24 cellular contexts compared by ENCODE assay signal in the genomic region with DNA sequence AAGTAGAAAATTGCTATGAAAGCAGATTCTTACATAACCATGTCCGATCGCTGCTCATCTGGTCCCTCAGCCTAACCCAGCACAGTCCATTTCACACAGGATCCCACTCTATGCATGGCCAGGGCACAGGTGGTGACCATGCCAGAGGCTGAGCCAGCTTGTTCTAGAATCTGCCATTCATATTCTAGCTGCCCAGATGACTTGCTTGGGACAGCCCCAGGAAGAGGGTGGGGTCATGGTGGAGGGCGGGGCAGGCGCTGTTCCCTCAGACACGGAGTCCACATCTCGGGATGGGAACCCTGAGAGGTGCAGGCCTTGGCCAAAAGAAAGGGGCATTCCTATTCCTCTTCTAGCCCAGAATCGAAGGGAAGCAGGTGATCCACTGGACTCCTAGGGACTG.
DNase-seq lines count a peak whose midpoint lies in the region; ATAC-seq and TF ChIP-seq lines count a peak whose summit lies in the region.
"Had no signal": no experiment of that assay in that cellular context is flagged by ENCODE, and none has a peak within 500 bp of the region (broad histone marks: within the 10 kb centered on the region; RNA-seq: fewer than 3 reads in every experiment).

No MANE protein-coding gene starts in this region.

- H3K23ac ChIP-seq in neuronal stem cell (ENCODE audit: low read depth, low read length, poor library complexity), result no peak overlapping the region

- no peak overlapping the region for H2BK5ac ChIP-seq in neuronal stem cell (ENCODE audit: low read length)

- H3K4me2 ChIP-seq in neuronal stem cell (ENCODE audit: insufficient read depth, low read length, poor library complexity, severe bottlenecking), result no peak overlapping the region
- H3K4me2 ChIP-seq: BLaER1 had no signal

- no peak overlapping the region for H2BK120ac ChIP-seq in neuronal stem cell (ENCODE audit: low read depth, low read length)

- intact Hi-C loops in vagina (cut with DNase I), result no loop called here

- H3K4me3 ChIP-seq in neuronal stem cell (ENCODE audit: low read length in 2 of 2) (no peak overlapping the region), vagina (no peak overlapping the region)
- H3K4me3 ChIP-seq: BLaER1, GM12878 had no signal

- H3K79me1 ChIP-seq in neuronal stem cell (ENCODE audit: low read depth, low read length), result no peaks in the 10 kb centered on the region

- H4K91ac ChIP-seq in neuronal stem cell (ENCODE audit: low read depth, low read length, poor library complexity), result no peak overlapping the region

- H3K4me1 ChIP-seq in neuronal stem cell (ENCODE audit: control insufficient read depth in 2 of 2, insufficient read depth in 1 of 2, low read depth in 1 of 2, low read length in 2 of 2), result peaks cover 0 to 3% of the 10 kb centered on the region in 2 donors
- H3K4me1 ChIP-seq in vagina, result no peaks in the 10 kb centered on the region
- H3K4me1 ChIP-seq: BE2C, BLaER1 had no signal

- no peak overlapping the region for H2BK12ac ChIP-seq in neuronal stem cell (ENCODE audit: low read length)

- peaks cover 0 to 2% (median 0%) of the 10 kb centered on the region in 3 experiments for H3K27me3 ChIP-seq in neuronal stem cell (ENCODE audit: control insufficient read depth in 3 of 3, insufficient read depth in 3 of 3, low read depth in 1 of 3, low read length in 3 of 3)
- no peaks in the 10 kb centered on the region for H3K27me3 ChIP-seq in vagina
- H3K27me3 ChIP-seq: BE2C, BLaER1 had no signal

- H3K18ac ChIP-seq in neuronal stem cell (ENCODE audit: low read length), result peak overlapping the region; percentile 61

- TF ChIP-seq CTCF in vagina (IDR thresholded peaks at IDR 0.05), result no peak

- peaks cover 0 to 2% of the 10 kb centered on the region in 2 donors for H3K9me3 ChIP-seq in neuronal stem cell (replicated peaks in 1 of 2; ENCODE audit: control insufficient read depth in 2 of 2, insufficient read depth in 1 of 2, low read depth in 1 of 2, low read length in 2 of 2)
- no peaks in the 10 kb centered on the region for H3K9me3 ChIP-seq in vagina
- H3K9me3 ChIP-seq: BLaER1 had no signal

- ATAC-seq in HG03135 (IDR thresholded peaks at IDR 0.05; ENCODE audit: unreplicated experiment), result no peak
- no peak for ATAC-seq in HG02981 (IDR thresholded peaks at IDR 0.05; ENCODE audit: unreplicated experiment)
- ATAC-seq: GM12878 had no signal

- H3K9ac ChIP-seq in neuronal stem cell (ENCODE audit: low read depth, low read length, poor library complexity), result no peak overlapping the region
- H3K9ac ChIP-seq: BLaER1 had no signal

- no peaks in the 10 kb centered on the region for H3K36me3 ChIP-seq in neuronal stem cell (replicated peaks in 1 of 2; ENCODE audit: control insufficient read depth in 2 of 2, insufficient read depth in 2 of 2, low read length in 2 of 2)
- H3K36me3 ChIP-seq in vagina, result no peaks in the 10 kb centered on the region
- H3K36me3 ChIP-seq: BE2C, BLaER1 had no signal

- H4K8ac ChIP-seq in neuronal stem cell (ENCODE audit: low read depth, low read length), result no peak overlapping the region

- H3K4ac ChIP-seq in neuronal stem cell (ENCODE audit: low read length), result no peak overlapping the region

- no peak overlapping the region for H3K14ac ChIP-seq in neuronal stem cell (ENCODE audit: low read length)

- no peak overlapping the region for H2AFZ ChIP-seq in neuronal stem cell (ENCODE audit: low read length)

- no peak overlapping the region for H3K27ac ChIP-seq in neuronal stem cell (replicated peaks; ENCODE audit: low read length)
- H3K27ac ChIP-seq in vagina, result no peak overlapping the region
- H3K27ac ChIP-seq: BLaER1 had no signal

- no CpG with 5 or more reads among the region's 7 CpGs for WGBS in neuronal stem cell (ENCODE audit: extremely low coverage in 2 of 2, insufficient read length in 2 of 2, insufficient replicate concordance in 1 of 2), 2 donors

- no peak overlapping the region for H2BK15ac ChIP-seq in neuronal stem cell (ENCODE audit: low read length)

- DNase-seq in ecto neural progenitor cell (ENCODE audit: low spot score), result peak; percentile 23
- peak; percentile 33 for DNase-seq in mesenteric fat pad (ENCODE audit: low spot score)
- no peak for DNase-seq in neuronal stem cell (ENCODE audit: low spot score)
- peak; percentile 40 to 54 for DNase-seq in vagina (ENCODE audit: extremely low spot score in 2 of 2)
- no peak for DNase-seq in NCI-H1092 (lab: John Stamatoyannopoulos, UW)
- DNase-seq: 8988T; ACHN; BE2C; C1 segment of cervical spinal cord; CD4-positive, alpha-beta memory T cell; CD4-positive, CD25-positive, alpha-beta regulatory T cell; CD8-positive, alpha-beta memory T cell; COR-L47; DMS 273 treated with DMSO at 0.1 percent for 48 hours; DMS153; DMS53; DMS79; DND-41; EL; GDM1 had no signal

- no peak for TF ChIP-seq POLR2A in vagina (IDR thresholded peaks at IDR 0.05)

- H2AK5ac ChIP-seq in neuronal stem cell (ENCODE audit: low read depth, low read length), result peak overlapping the region; percentile 9

Comparison
In these comparisons a context has a peak if more than half of its experiments do, and no peak if none do; other contexts are left out.
1. DNase-seq: peak in ecto neural progenitor cell (single experiment), mesenteric fat pad (single experiment) and vagina (2 of 2); none in neuronal stem cell (single experiment) and NCI-H1092 (single experiment).